ENCODE assay signal across 1 cellular context in the genomic region with DNA sequence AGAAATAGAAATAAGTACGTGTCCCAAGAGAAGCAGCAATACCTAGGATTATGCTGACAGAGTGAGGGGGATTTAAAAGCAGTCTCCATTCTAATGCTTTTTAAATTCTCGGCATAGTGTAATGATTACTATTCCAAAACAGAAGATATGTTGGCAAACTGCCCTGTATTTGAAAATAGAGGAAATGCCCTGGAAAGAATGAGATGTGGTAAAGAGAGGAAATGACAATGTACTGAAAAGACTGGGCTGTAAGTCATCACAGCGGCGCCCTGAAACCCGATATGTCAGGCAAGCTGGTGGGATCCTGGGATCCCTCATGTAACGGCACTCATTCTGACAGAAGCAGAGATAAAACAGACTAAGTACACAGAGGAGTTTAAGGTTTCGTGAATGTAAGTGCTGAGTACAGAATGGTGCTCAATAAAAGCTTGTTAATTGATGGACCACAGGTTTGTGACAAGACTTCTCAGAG.
TF ChIP-seq lines count a peak whose summit lies in the region.

No MANE protein-coding gene starts in this region.

TF ChIP-seq in GM12878, 131 proteins besides CTCF, POLR2A, EP300 and RAD21:
- no peak for TF ChIP-seq POLR2AphosphoS5 (IDR thresholded peaks at IDR 0.05; ENCODE audit: low read length)
- 0 out of 2 replicates have a peak, but pooled peaks have one; percentile 22 for TF ChIP-seq MXI1 (IDR thresholded peaks at IDR 0.05; ENCODE audit: low read depth, low read length)
- no peak for TF ChIP-seq NFXL1 (IDR thresholded peaks at IDR 0.05; ENCODE audit: borderline replicate concordance)
- TF ChIP-seq SMAD1 (IDR thresholded peaks at IDR 0.05; ENCODE audit: low read depth, partially characterized antibody) = no peak
- TF ChIP-seq, protein P1, sequence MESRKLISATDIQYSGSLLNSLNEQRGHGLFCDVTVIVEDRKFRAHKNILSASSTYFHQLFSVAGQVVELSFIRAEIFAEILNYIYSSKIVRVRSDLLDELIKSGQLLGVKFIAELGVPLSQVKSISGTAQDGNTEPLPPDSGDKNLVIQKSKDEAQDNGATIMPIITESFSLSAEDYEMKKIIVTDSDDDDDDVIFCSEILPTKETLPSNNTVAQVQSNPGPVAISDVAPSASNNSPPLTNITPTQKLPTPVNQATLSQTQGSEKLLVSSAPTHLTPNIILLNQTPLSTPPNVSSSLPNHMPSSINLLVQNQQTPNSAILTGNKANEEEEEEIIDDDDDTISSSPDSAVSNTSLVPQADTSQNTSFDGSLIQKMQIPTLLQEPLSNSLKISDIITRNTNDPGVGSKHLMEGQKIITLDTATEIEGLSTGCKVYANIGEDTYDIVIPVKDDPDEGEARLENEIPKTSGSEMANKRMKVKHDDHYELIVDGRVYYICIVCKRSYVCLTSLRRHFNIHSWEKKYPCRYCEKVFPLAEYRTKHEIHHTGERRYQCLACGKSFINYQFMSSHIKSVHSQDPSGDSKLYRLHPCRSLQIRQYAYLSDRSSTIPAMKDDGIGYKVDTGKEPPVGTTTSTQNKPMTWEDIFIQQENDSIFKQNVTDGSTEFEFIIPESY (IDR thresholded peaks at IDR 0.05) = no peak
- TF ChIP-seq EED (IDR thresholded peaks at IDR 0.05; ENCODE audit: low read depth) = peak; percentile 47; the same call in 1 of the 2 replicates
- TF ChIP-seq SP1 (IDR thresholded peaks at IDR 0.05; ENCODE audit: low read depth, low read length) = no peak
- TF ChIP-seq TCF7 (IDR thresholded peaks at IDR 0.05; ENCODE audit: borderline replicate concordance) = 0 out of 2 replicates have a peak, but pooled peaks have one; percentile 23
- TF ChIP-seq FOXM1 (IDR thresholded peaks at IDR 0.05; ENCODE audit: low read depth, low read length) = no peak
- no peak for TF ChIP-seq SMAD5 (IDR thresholded peaks at IDR 0.05; ENCODE audit: low read depth)
- TF ChIP-seq SPI1 (IDR thresholded peaks at IDR 0.05; ENCODE audit: borderline replicate concordance, insufficient read depth, low read depth, low read length) = peak; percentile 61; the same call in 1 of the 2 replicates
- TF ChIP-seq BCL11A (IDR thresholded peaks at IDR 0.05; ENCODE audit: low read depth, low read length) = no peak
- TF ChIP-seq IKZF2 (IDR thresholded peaks at IDR 0.05) = peak; percentile 13 to 22; a peak in 2 of 4 replicates
- TF ChIP-seq FOS (IDR thresholded peaks at IDR 0.05; ENCODE audit: borderline replicate concordance, extremely low read depth, insufficient read length) = no peak
- no peak for TF ChIP-seq LARP7 (IDR thresholded peaks at IDR 0.05)
- no peak for TF ChIP-seq NR2C2 (IDR thresholded peaks at IDR 0.05; ENCODE audit: borderline replicate concordance, control insufficient read depth, insufficient read length, low read depth)
- TF ChIP-seq, protein P2, sequence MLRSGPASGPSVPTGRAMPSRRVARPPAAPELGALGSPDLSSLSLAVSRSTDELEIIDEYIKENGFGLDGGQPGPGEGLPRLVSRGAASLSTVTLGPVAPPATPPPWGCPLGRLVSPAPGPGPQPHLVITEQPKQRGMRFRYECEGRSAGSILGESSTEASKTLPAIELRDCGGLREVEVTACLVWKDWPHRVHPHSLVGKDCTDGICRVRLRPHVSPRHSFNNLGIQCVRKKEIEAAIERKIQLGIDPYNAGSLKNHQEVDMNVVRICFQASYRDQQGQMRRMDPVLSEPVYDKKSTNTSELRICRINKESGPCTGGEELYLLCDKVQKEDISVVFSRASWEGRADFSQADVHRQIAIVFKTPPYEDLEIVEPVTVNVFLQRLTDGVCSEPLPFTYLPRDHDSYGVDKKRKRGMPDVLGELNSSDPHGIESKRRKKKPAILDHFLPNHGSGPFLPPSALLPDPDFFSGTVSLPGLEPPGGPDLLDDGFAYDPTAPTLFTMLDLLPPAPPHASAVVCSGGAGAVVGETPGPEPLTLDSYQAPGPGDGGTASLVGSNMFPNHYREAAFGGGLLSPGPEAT (IDR thresholded peaks at IDR 0.05; ENCODE audit: low read depth) = 0 out of 2 replicates have a peak, but pooled peaks have one; percentile 16
- TF ChIP-seq PRDM15 (CRISPR knock-in tag; IDR thresholded peaks at IDR 0.05) = no peak
TF ChIP-seq in GM12878: peak in this region for 6.
